In genomic region chr17:76706817-76707216, GRCh38 we compare ENCODE assay signal across 19 cellular contexts. TPM values are rescaled to one million over a fixed set of nuclear protein-coding genes. Genes with fewer than 3 reads are reported as not detected.
DNase-seq lines count a peak whose midpoint lies in the region; ATAC-seq and TF ChIP-seq lines count a peak whose summit lies in the region.
"Had no signal": no experiment of that assay in that cellular context is flagged by ENCODE, and none has a peak within 500 bp of the region (broad histone marks: within the 10 kb centered on the region; RNA-seq: fewer than 3 reads in every experiment).

No MANE protein-coding gene starts in this region.

- H3K79me2 ChIP-seq in trophoblast cell (ENCODE audit: control insufficient read depth, insufficient read depth, low read length, poor library complexity): peaks cover 6% of the 10 kb centered on the region

- no peak overlapping the region for H3K4me3 ChIP-seq in right atrium auricular region
- H3K4me3 ChIP-seq in trophoblast cell (ENCODE audit: low read depth, low read length): no peak overlapping the region
- H3K4me3 ChIP-seq: SJCRH30 had no signal

- H3K4ac ChIP-seq in trophoblast cell (ENCODE audit: low read depth, low read length): no peak overlapping the region

- H3K27me3 ChIP-seq in right atrium auricular region (no peaks in the 10 kb centered on the region), trophoblast cell (ENCODE audit: insufficient read depth, low read length) (no peaks in the 10 kb centered on the region)
- H3K27me3 ChIP-seq: SJCRH30 had no signal

- intact Hi-C loops in cardiac septum (cut with DNase I): no loop called here

- H3K9ac ChIP-seq in trophoblast cell (ENCODE audit: low read length): no peak overlapping the region
- H3K9ac ChIP-seq: KMS-11 had no signal

- H3K14ac ChIP-seq in trophoblast cell (ENCODE audit: low read length): no peak overlapping the region

- H3K27me3 Mint-ChIP-seq in T-helper 2 cell treated with Interferon-gamma antibody and Interleukin-4, amounts not matched to agents 5 μg/mL and 100 μg/mL, for 36 hours (ENCODE audit: low read depth): peaks cover 11% of the 10 kb centered on the region

- no peaks in the 10 kb centered on the region for H3K9me3 ChIP-seq in right atrium auricular region
- H3K9me3 ChIP-seq in trophoblast cell (ENCODE audit: insufficient read depth, low read depth, low read length): no peaks in the 10 kb centered on the region
- H3K9me3 ChIP-seq: SJCRH30 had no signal

- H3K4me1 ChIP-seq in right atrium auricular region: peaks cover 0 to 81% of the 10 kb centered on the region in 2 donors
- peaks cover 20 to 26% of the 10 kb centered on the region in 2 experiments for H3K4me1 ChIP-seq in trophoblast cell (ENCODE audit: control insufficient read depth in 1 of 2, insufficient read depth in 2 of 2, low read length in 2 of 2)

- no peak overlapping the region for H3K23ac ChIP-seq in trophoblast cell (ENCODE audit: low read length)

- no peaks in the 10 kb centered on the region for H3K9me3 Mint-ChIP-seq in T-helper 2 cell treated with Interferon-gamma antibody and Interleukin-4, amounts not matched to agents 5 μg/mL and 100 μg/mL, for 36 hours

- no peak overlapping the region for H3K4me2 ChIP-seq in trophoblast cell (ENCODE audit: low read length)
- H3K4me2 ChIP-seq: KMS-11 had no signal

- no peak overlapping the region for H4K8ac ChIP-seq in trophoblast cell (ENCODE audit: low read depth, low read length)

- no peak overlapping the region for H4K12ac ChIP-seq in trophoblast cell (ENCODE audit: low read depth, low read length)

- H3K4me3 Mint-ChIP-seq in T-helper 2 cell treated with Interferon-gamma antibody and Interleukin-4, amounts not matched to agents 5 μg/mL and 100 μg/mL, for 36 hours: no peak overlapping the region

- TF ChIP-seq CTCF in right atrium auricular region (IDR thresholded peaks at IDR 0.05): no peak

- peak overlapping the region; percentile 98 for H3K27ac ChIP-seq in right atrium auricular region
- peak overlapping the region; percentile 56 for H3K27ac ChIP-seq in cingulate gyrus (ENCODE audit: low read depth, low read length)
- H3K27ac ChIP-seq in trophoblast cell (ENCODE audit: low read depth, low read length): no peak overlapping the region
- H3K27ac ChIP-seq: C4-2B, KMS-11, RWPE1 had no signal

- H2BK5ac ChIP-seq in trophoblast cell (ENCODE audit: low read depth, low read length, poor library complexity): no peak overlapping the region

- H2BK12ac ChIP-seq in trophoblast cell (ENCODE audit: low read length): no peak overlapping the region

- DNase-seq in right atrium auricular region (ENCODE audit: low spot score) (no peak), cardiac septum (ENCODE audit: low spot score) (no peak), trophoblast cell (peak; percentile 61 to 84), NCI-H2081 treated with DMSO at 0.1 percent for 48 hours (lab: John Stamatoyannopoulos, UW) (no peak)
- no peak for DNase-seq in T-helper 2 cell treated with Interferon-gamma antibody and Interleukin-4, amounts not matched to agents 5 μg/mL and 100 μg/mL, for 36 hours (ENCODE audit: low spot score)
- DNase-seq: GF-D8, GOT3, NCI-H1048, NCI-H1436 treated with DMSO at 0.1 percent for 48 hours, NCI-H2107, NCI-H69, SJCRH30 had no signal

- no peak overlapping the region for H4K91ac ChIP-seq in trophoblast cell (ENCODE audit: low read depth, low read length)

- H3K36me3 ChIP-seq in right atrium auricular region (no peaks in the 10 kb centered on the region), trophoblast cell (ENCODE audit: control insufficient read depth in 1 of 2, insufficient read depth in 2 of 2, low read length in 2 of 2) (no peaks in the 10 kb centered on the region)
- H3K36me3 ChIP-seq: SJCRH30 had no signal

- no CpG with 5 or more reads among the region's 3 CpGs for WGBS in trophoblast cell (ENCODE audit: extremely low coverage, insufficient coverage, insufficient read length)

- H2BK120ac ChIP-seq in trophoblast cell (ENCODE audit: insufficient read depth, low read length, poor library complexity): no peak overlapping the region

- H2AFZ ChIP-seq in trophoblast cell (ENCODE audit: insufficient read depth, low read length, poor library complexity): no peak overlapping the region

- no peak overlapping the region for H3K27ac Mint-ChIP-seq in T-helper 2 cell treated with Interferon-gamma antibody and Interleukin-4, amounts not matched to agents 5 μg/mL and 100 μg/mL, for 36 hours

- no peak overlapping the region for H2AK5ac ChIP-seq in trophoblast cell (ENCODE audit: low read length)

- no peak for ATAC-seq in HG02759 (IDR thresholded peaks at IDR 0.05; ENCODE audit: unreplicated experiment)
- ATAC-seq in HG02610 (IDR thresholded peaks at IDR 0.05; ENCODE audit: unreplicated experiment): no peak
- ATAC-seq: HepG2 had no signal

- H3K36me3 Mint-ChIP-seq in T-helper 2 cell treated with Interferon-gamma antibody and Interleukin-4, amounts not matched to agents 5 μg/mL and 100 μg/mL, for 36 hours (ENCODE audit: low read depth): no peaks in the 10 kb centered on the region

- peaks cover 10% of the 10 kb centered on the region for H3K79me1 ChIP-seq in trophoblast cell (ENCODE audit: low read length)

- H3K4me1 Mint-ChIP-seq in T-helper 2 cell treated with Interferon-gamma antibody and Interleukin-4, amounts not matched to agents 5 μg/mL and 100 μg/mL, for 36 hours (ENCODE audit: low read depth): peaks cover 7% of the 10 kb centered on the region

- no peak overlapping the region for H3K18ac ChIP-seq in trophoblast cell (ENCODE audit: low read length)

RNA-seq across cellular contexts. Expression of gene MXRA7, which starts 3.9 kb away (rescaled TPM):
- total RNA-seq in right atrium auricular region (100 to 1,000 TPM; 440 to 644 TPM), cardiac septum (666 TPM)
- polyA plus RNA-seq in trophoblast cell (2013): 84.3 and 85.1 TPM in 2 replicates

RNA-seq across cellular contexts. Expression of gene JMJD6, which starts 19.6 kb away (rescaled TPM):
- total RNA-seq in right atrium auricular region (10 to 100 TPM; 35.0 to 37.4 TPM), cardiac septum (60.7 TPM)
- polyA plus RNA-seq in trophoblast cell (2013): 24.2 and 25.4 TPM in 2 replicates

RNA-seq across cellular contexts. Expression of gene METTL23, which starts 19.8 kb away (rescaled TPM):
- total RNA-seq in right atrium auricular region (10 to 100 TPM; 22.6 to 26.8 TPM), cardiac septum (21.4 TPM)
- polyA plus RNA-seq in trophoblast cell (2013): 18.7 and 18.8 TPM in 2 replicates

RNA-seq across cellular contexts. Expression of gene SRSF2, which starts 30.3 kb away (rescaled TPM):
- total RNA-seq in right atrium auricular region (100 to 1,000 TPM in 1 of 2 donors, 10 to 100 TPM in 1; 78.3 to 135 TPM), cardiac septum (98.0 TPM)
- 205 and 216 TPM in 2 replicates for polyA plus RNA-seq in trophoblast cell (2013)

RNA-seq across cellular contexts. Expression of gene MFSD11, which starts 31.1 kb away (rescaled TPM):
- 10 to 100 TPM; 24.8 to 29.3 TPM for total RNA-seq in right atrium auricular region
- total RNA-seq in cardiac septum: 27.0 TPM
- polyA plus RNA-seq in trophoblast cell (2013): 26.3 and 27.8 TPM in 2 replicates

Comparison
In these comparisons a context has a peak if more than half of its experiments do, and no peak if none do; other contexts are left out.
1. DNase-seq: peak in trophoblast cell (2 of 2); none in right atrium auricular region (single experiment), cardiac septum (single experiment), NCI-H2081 treated with DMSO at 0.1 percent for 48 hours (single experiment) and T-helper 2 cell treated with Interferon-gamma antibody and Interleukin-4, amounts not matched to agents 5 μg/mL and 100 μg/mL, for 36 hours (single experiment).